In the genomic region with DNA sequence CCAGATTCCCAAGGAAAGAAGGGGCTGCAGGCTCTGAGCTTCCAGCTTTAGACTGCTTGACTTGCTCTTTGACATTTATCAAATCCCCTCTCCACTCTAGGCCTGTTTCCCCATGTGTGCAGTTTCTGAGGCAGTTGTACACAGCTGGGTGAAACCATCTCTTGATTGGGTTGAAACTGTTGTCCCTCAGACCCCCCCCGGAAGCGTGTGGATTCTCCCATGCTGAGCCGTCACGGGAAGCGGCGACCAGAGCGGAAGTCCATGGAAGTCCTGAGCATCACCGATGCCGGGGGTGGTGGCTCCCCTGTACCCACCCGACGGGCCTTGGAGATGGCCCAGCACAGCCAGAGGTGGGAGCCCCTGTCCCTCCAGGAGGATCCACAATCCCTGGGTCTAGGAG, we compare ENCODE assay signal across 23 cellular contexts. TPM values are rescaled to one million over a fixed set of nuclear protein-coding genes. Genes with fewer than 3 reads are reported as not detected.
"Had no signal": no experiment of that assay in that cellular context is flagged by ENCODE, and none has a peak within 500 bp of the region (broad histone marks: within the 10 kb centered on the region; RNA-seq: fewer than 3 reads in every experiment).

No MANE protein-coding gene starts in this region.

- H3K4me3 ChIP-seq: esophagus squamous epithelium, gastroesophageal sphincter, mucosa of descending colon, psoas muscle, skin epidermis, stomach, thoracic aorta, transverse colon had no signal

- H3K27me3 ChIP-seq: esophagus squamous epithelium, gastroesophageal sphincter, transverse colon had no signal

- H3K79me2 ChIP-seq: parathyroid adenoma had no signal

- H3K36me3 ChIP-seq: transverse colon had no signal

- H3K4me1 ChIP-seq: parathyroid adenoma, psoas muscle had no signal

- DNase-seq: effector memory CD4-positive, alpha-beta T cell; esophagus squamous epithelium; foreskin fibroblast; glutamatergic neuron; islet precursor cell; mucosa of descending colon; occipital lobe; psoas muscle; retina; stimulated activated CD4-positive, alpha-beta T cell treated with anti-CD3 and anti-CD28 coated beads, Interleukin-2, amount 100 ng/mL, for 24 hours; stimulated activated CD4-positive, alpha-beta T cell treated with anti-CD3 and anti-CD28 coated beads, Interleukin-4, amount 100 ng/mL, for 4 hours; stimulated activated naive CD4-positive, alpha-beta T cell; stomach; substantia nigra; transverse colon had no signal

- H3K9me3 ChIP-seq: esophagus squamous epithelium, gastroesophageal sphincter, mucosa of descending colon, psoas muscle, stomach, thoracic aorta, transverse colon had no signal

- H3K9ac ChIP-seq: parathyroid adenoma had no signal

- H3K27ac ChIP-seq: esophagus squamous epithelium, gastroesophageal sphincter, parathyroid adenoma, psoas muscle, skin epidermis, stomach, thoracic aorta, transverse colon had no signal

- ATAC-seq: gastroesophageal sphincter; natural killer cell treated with Interleukin-12 subunit alpha and Interleukin-12 subunit beta and Interleukin-15 and Interleukin-18, amount 100 ng/mL, for 72 hours; sciatic nerve had no signal

- H2AFZ ChIP-seq: parathyroid adenoma had no signal

RNA-seq across cellular contexts. Expression of a gene that starts 21.7 kb away (rescaled TPM):
- total RNA-seq: epithelial cell of proximal tubule, myocyte had no signal
